Comparison of ENCODE assay signal across 8 cellular contexts in the genomic region with DNA sequence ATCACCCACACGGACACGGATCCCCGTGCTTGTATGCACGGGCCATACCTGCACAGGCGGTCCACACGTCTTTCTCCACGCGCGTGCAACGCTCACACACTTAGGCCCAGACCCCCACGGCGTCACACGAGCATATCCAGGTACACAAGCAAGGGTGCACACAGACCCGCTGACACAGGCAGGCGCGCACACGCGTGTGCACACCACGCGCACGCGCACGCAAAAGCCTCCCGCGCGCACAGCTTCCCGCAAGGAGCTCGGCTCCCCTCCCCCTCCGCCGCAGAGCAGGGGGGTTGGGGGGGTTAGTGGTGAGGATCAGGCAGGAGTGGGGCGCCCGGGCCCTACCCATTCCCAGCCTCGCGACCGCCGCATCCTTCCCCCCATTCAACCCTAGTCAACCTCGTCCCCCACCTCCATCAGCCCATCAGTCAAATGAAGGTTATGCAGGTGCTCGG. TPM values are rescaled to one million over a fixed set of nuclear protein-coding genes. Genes with fewer than 3 reads are reported as not detected.
A peak's percentile ranks its signal among the peaks of the same experiment; 100 is the strongest.
DNase-seq lines count a peak whose midpoint lies in the region; ATAC-seq and TF ChIP-seq lines count a peak whose summit lies in the region.

No MANE protein-coding gene starts in this region.

- DNase-seq in A673 (ENCODE audit: low spot score) = peak; percentile 54
- DNase-seq in RPMI8226 = peak; percentile 58
- DNase-seq in coronary artery (ENCODE audit: low spot score) = no peak

- H3K27ac ChIP-seq in A673 (ENCODE audit: low read depth, low read length, poor library complexity, severe bottlenecking) (peak overlapping the region; percentile 31), coronary artery (peak overlapping the region; percentile 31 to 75), mesodermal cell (ENCODE audit: low read depth, low read length, severe bottlenecking) (no peak overlapping the region), temporal lobe (ENCODE audit: low read depth, low read length) (peak overlapping the region; percentile 31)

- H3K27me3 ChIP-seq in A673 (replicated peaks; ENCODE audit: insufficient read depth, low read depth, low read length, poor library complexity) = no peaks in the 10 kb centered on the region

- CTCF ChIA-PET in A673 (lab: Charles Lee) = interaction anchor here (1.0 to 2.3 kb wide), 2 partner anchors 48 to 125 kb away, joined by 4 to 6 read pairs; no protein-coding TSS in a partner anchor

- WGBS in mesodermal cell (ENCODE audit: insufficient coverage in 2 of 2), 2 experiments = 15 to 18% methylated on average over 22 to 30 of the region's 38 CpGs

- intact Hi-C loops in A673 (cut with micrococcal nuclease; ENCODE audit: unreplicated experiment) = loop anchor here (5.0 kb wide), 2 partner anchors 119 to 214 kb away; a partner anchor contains a TSS

- no peak for TF ChIP-seq CTCF in A673 (conservative IDR thresholded peaks at IDR 0.05; ENCODE audit: low read depth, low read length)
- no peak for TF ChIP-seq CTCF in coronary artery (IDR thresholded peaks at IDR 0.05)

- H3K36me3 ChIP-seq in A673 (ENCODE audit: insufficient read depth, low read length, poor library complexity, severe bottlenecking) = peaks cover 7% of the 10 kb centered on the region
- H3K36me3 ChIP-seq in mesodermal cell (ENCODE audit: control insufficient read depth, insufficient read depth, low read length) = no peaks in the 10 kb centered on the region

- no peaks in the 10 kb centered on the region for H3K9me3 ChIP-seq in A673 (ENCODE audit: low read depth, low read length, poor library complexity, severe bottlenecking)
- no peaks in the 10 kb centered on the region for H3K9me3 ChIP-seq in mesodermal cell (ENCODE audit: control insufficient read depth, low read length)

- no TSS peak for BruUV-seq in A673 (replicated peaks; lab: Mats Ljungman, UMichigan)

- ATAC-seq in GM19023 (IDR thresholded peaks at IDR 0.05; ENCODE audit: unreplicated experiment) (peak; percentile 1), HG03521 (IDR thresholded peaks at IDR 0.05; ENCODE audit: unreplicated experiment) (no peak), GM18498 (IDR thresholded peaks at IDR 0.05; ENCODE audit: unreplicated experiment) (no peak)

- POLR2A ChIA-PET in A673 (lab: Charles Lee; ENCODE audit: low non-redundant PET) = no interaction called here

- peak overlapping the region; percentile 60 for H3K4me3 ChIP-seq in A673 (ENCODE audit: low read depth, low read length, poor library complexity, severe bottlenecking)
- H3K4me3 ChIP-seq in coronary artery = peak overlapping the region; percentile 94
- H3K4me3 ChIP-seq in mesodermal cell (ENCODE audit: extremely low read depth, insufficient read depth, low read length, poor library complexity, severe bottlenecking) = peak overlapping the region; percentile 50

- H3K4me1 ChIP-seq in A673 (ENCODE audit: insufficient read depth, low read length, poor library complexity, severe bottlenecking) = peaks cover 12% of the 10 kb centered on the region
- peaks cover 13% of the 10 kb centered on the region for H3K4me1 ChIP-seq in mesodermal cell (ENCODE audit: control insufficient read depth, insufficient read depth, low read length, poor library complexity, severe bottlenecking)

RNA-seq across cellular contexts. Expression of a gene that starts 0.4 kb away (rescaled TPM):
- total RNA-seq in A673 (2021) (2.9 and 4.2 TPM in 2 replicates), temporal lobe (44.7 TPM)
- 6.0 TPM for polyA plus RNA-seq in mesodermal cell (2013, experiment 1 of 2)
- polyA plus RNA-seq in mesodermal cell (2013, experiment 2 of 2) = 6.0 TPM

RNA-seq across cellular contexts. Expression of a gene that starts 10.4 kb away (rescaled TPM):
- total RNA-seq in A673 (2021) (20.2 and 21.3 TPM in 2 replicates), temporal lobe (2.7 TPM)
- 27.5 TPM for polyA plus RNA-seq in mesodermal cell (2013, experiment 1 of 2)
- polyA plus RNA-seq in mesodermal cell (2013, experiment 2 of 2) = 21.6 TPM

RNA-seq across cellular contexts. Expression of a gene that starts 22.8 kb away (rescaled TPM):
- total RNA-seq in A673 (2021) (not detected in 2 replicates), temporal lobe (1.2 TPM)
- 0.48 TPM for polyA plus RNA-seq in mesodermal cell (2013, experiment 1 of 2)
- not detected for polyA plus RNA-seq in mesodermal cell (2013, experiment 2 of 2)

RNA-seq across cellular contexts. Expression of a gene that starts 29.8 kb away (rescaled TPM):
- not detected in 2 replicates for total RNA-seq in A673 (2021)
- 3.5 TPM for polyA plus RNA-seq in mesodermal cell (2013, experiment 1 of 2)
- polyA plus RNA-seq in mesodermal cell (2013, experiment 2 of 2) = 2.9 TPM
- total RNA-seq in temporal lobe = under 0.01 TPM

RNA-seq across cellular contexts. Expression of a gene that starts 50.5 kb away (rescaled TPM):
- total RNA-seq in A673 (2021) = 38.1 and 41.9 TPM in 2 replicates
- polyA plus RNA-seq in mesodermal cell (2013, experiment 1 of 2) = 46.4 TPM
- 37.9 TPM for polyA plus RNA-seq in mesodermal cell (2013, experiment 2 of 2)
- 62.7 TPM for total RNA-seq in temporal lobe
